ENCODE assay signal across 25 cellular contexts in genomic region chr1:202068596-202068995, GRCh38. TPM values are rescaled to one million over a fixed set of nuclear protein-coding genes. Genes with fewer than 3 reads are reported as not detected.
"Had no signal": no experiment of that assay in that cellular context is flagged by ENCODE, and none has a peak within 500 bp of the region (broad histone marks: within the 10 kb centered on the region; RNA-seq: fewer than 3 reads in every experiment).

No MANE protein-coding gene starts in this region.

- DNase-seq: activated CD4-positive, alpha-beta memory T cell treated with anti-CD3 and anti-CD28 coated beads for 36 hours; activated CD4-positive, alpha-beta T cell treated with anti-CD3 and anti-CD28 coated beads for 48 hours; activated effector memory CD4-positive, alpha-beta T cell treated with Interleukin-2 at 50 U/mL for 16 hours; activated naive CD4-positive, alpha-beta T cell treated with anti-CD3 and anti-CD28 coated beads for 36 hours; activated naive CD8-positive, alpha-beta T cell treated with anti-CD3 and anti-CD28 coated beads, Interleukin-2, amount 10 ng/mL, durations not matched to agents 7 days and 5 days; activated T-cell treated with anti-CD3 and anti-CD28 coated beads, Interleukin-2, amount 50 U/mL, for 48 hours; amniotic stem cell; colonic mucosa; endodermal cell; esophagus squamous epithelium; heart left ventricle; islet precursor cell; left cardiac atrium; pancreas; right cardiac atrium; stimulated activated CD4-positive, alpha-beta T cell treated with anti-CD3 and anti-CD28 coated beads, Interleukin-1b, Interleukin-23, amount 100 ng/mL, for 48 hours; substantia nigra; thyroid gland; upper lobe of right lung had no signal

- H3K4me1 ChIP-seq: colonic mucosa, heart left ventricle, upper lobe of right lung had no signal

- H3K4me1 Mint-ChIP-seq: activated naive CD8-positive, alpha-beta T cell treated with anti-CD3 and anti-CD28 coated beads, Interleukin-2, amount 10 ng/mL, durations not matched to agents 7 days and 5 days; memory B cell had no signal

- H3K4me3 ChIP-seq: colonic mucosa, esophagus squamous epithelium, heart left ventricle, pancreas, thyroid gland, upper lobe of right lung had no signal

- H3K36me3 ChIP-seq: colonic mucosa, esophagus squamous epithelium, heart left ventricle, pancreas, thyroid gland, upper lobe of right lung had no signal

- H3K9me3 Mint-ChIP-seq: activated CD4-positive, alpha-beta memory T cell treated with anti-CD3 and anti-CD28 coated beads for 36 hours; activated naive CD4-positive, alpha-beta T cell treated with anti-CD3 and anti-CD28 coated beads for 36 hours; activated naive CD8-positive, alpha-beta T cell treated with anti-CD3 and anti-CD28 coated beads, Interleukin-2, amount 10 ng/mL, durations not matched to agents 7 days and 5 days; endodermal cell; memory B cell; natural killer cell treated with Interleukin-12 subunit alpha and Interleukin-12 subunit beta and Interleukin-15 and Interleukin-18, amount 100 ng/mL, for 72 hours; stimulated activated naive CD8-positive, alpha-beta T cell treated with anti-CD3 and anti-CD28 coated beads, Interleukin-15, Interleukin-2, amounts not matched to agents 100 ng/mL and 50 ng/mL, for 24 hours had no signal

- H3K27ac ChIP-seq: colonic mucosa, esophagus squamous epithelium, heart left ventricle, thyroid gland, upper lobe of right lung had no signal

- H3K4me3 Mint-ChIP-seq: activated CD4-positive, alpha-beta memory T cell treated with anti-CD3 and anti-CD28 coated beads for 36 hours; activated naive CD4-positive, alpha-beta T cell treated with anti-CD3 and anti-CD28 coated beads for 36 hours; activated naive CD8-positive, alpha-beta T cell treated with anti-CD3 and anti-CD28 coated beads, Interleukin-2, amount 10 ng/mL, durations not matched to agents 7 days and 5 days; endodermal cell; memory B cell; natural killer cell treated with Interleukin-12 subunit alpha and Interleukin-12 subunit beta and Interleukin-15 and Interleukin-18, amount 100 ng/mL, for 72 hours; stimulated activated naive CD8-positive, alpha-beta T cell treated with anti-CD3 and anti-CD28 coated beads, Interleukin-15, Interleukin-2, amounts not matched to agents 100 ng/mL and 50 ng/mL, for 24 hours had no signal

- H3K36me3 Mint-ChIP-seq: activated CD4-positive, alpha-beta memory T cell treated with anti-CD3 and anti-CD28 coated beads for 36 hours; activated naive CD8-positive, alpha-beta T cell treated with anti-CD3 and anti-CD28 coated beads, Interleukin-2, amount 10 ng/mL, durations not matched to agents 7 days and 5 days; memory B cell; natural killer cell treated with Interleukin-12 subunit alpha and Interleukin-12 subunit beta and Interleukin-15 and Interleukin-18, amount 100 ng/mL, for 72 hours had no signal

- H3K9me3 ChIP-seq: colonic mucosa, esophagus squamous epithelium, heart left ventricle, pancreas, thyroid gland, upper lobe of right lung had no signal

- H3K27me3 ChIP-seq: colonic mucosa, esophagus squamous epithelium, pancreas, thyroid gland, upper lobe of right lung had no signal

- ATAC-seq: heart left ventricle; left cardiac atrium; natural killer cell treated with Interleukin-12 subunit alpha and Interleukin-12 subunit beta and Interleukin-15 and Interleukin-18, amount 100 ng/mL, for 72 hours; pancreas; right cardiac atrium; upper lobe of right lung had no signal

- H3K27ac Mint-ChIP-seq: activated CD4-positive, alpha-beta memory T cell treated with anti-CD3 and anti-CD28 coated beads for 36 hours; activated naive CD4-positive, alpha-beta T cell treated with anti-CD3 and anti-CD28 coated beads for 36 hours; activated naive CD8-positive, alpha-beta T cell treated with anti-CD3 and anti-CD28 coated beads, Interleukin-2, amount 10 ng/mL, durations not matched to agents 7 days and 5 days; endodermal cell; memory B cell; natural killer cell treated with Interleukin-12 subunit alpha and Interleukin-12 subunit beta and Interleukin-15 and Interleukin-18, amount 100 ng/mL, for 72 hours; stimulated activated naive CD8-positive, alpha-beta T cell treated with anti-CD3 and anti-CD28 coated beads, Interleukin-15, Interleukin-2, amounts not matched to agents 100 ng/mL and 50 ng/mL, for 24 hours had no signal

- H3K27me3 Mint-ChIP-seq: activated CD4-positive, alpha-beta memory T cell treated with anti-CD3 and anti-CD28 coated beads for 36 hours; memory B cell; natural killer cell treated with Interleukin-12 subunit alpha and Interleukin-12 subunit beta and Interleukin-15 and Interleukin-18, amount 100 ng/mL, for 72 hours; stimulated activated naive CD8-positive, alpha-beta T cell treated with anti-CD3 and anti-CD28 coated beads, Interleukin-15, Interleukin-2, amounts not matched to agents 100 ng/mL and 50 ng/mL, for 24 hours had no signal

- FAIRE-seq: bronchial epithelial cell, pancreas had no signal

RNA-seq across cellular contexts. Expression of gene GPR37L1, which starts 54.1 kb away (rescaled TPM):
- total RNA-seq: activated CD4-positive, alpha-beta memory T cell treated with anti-CD3 and anti-CD28 coated beads for 36 hours; activated naive CD4-positive, alpha-beta T cell treated with anti-CD3 and anti-CD28 coated beads for 36 hours; activated naive CD8-positive, alpha-beta T cell treated with anti-CD3 and anti-CD28 coated beads, Interleukin-2, amount 10 ng/mL, durations not matched to agents 7 days and 5 days; bronchial epithelial cell; natural killer cell treated with Interleukin-12 subunit alpha and Interleukin-12 subunit beta and Interleukin-15 and Interleukin-18, amount 100 ng/mL, for 72 hours; pulmonary artery endothelial cell had no signal

RNA-seq across cellular contexts. Expression of gene ELF3, which starts 58.2 kb away (rescaled TPM):
- total RNA-seq: skeletal muscle tissue had no signal
